3 cellular contexts compared by ENCODE assay signal in the genomic region with DNA sequence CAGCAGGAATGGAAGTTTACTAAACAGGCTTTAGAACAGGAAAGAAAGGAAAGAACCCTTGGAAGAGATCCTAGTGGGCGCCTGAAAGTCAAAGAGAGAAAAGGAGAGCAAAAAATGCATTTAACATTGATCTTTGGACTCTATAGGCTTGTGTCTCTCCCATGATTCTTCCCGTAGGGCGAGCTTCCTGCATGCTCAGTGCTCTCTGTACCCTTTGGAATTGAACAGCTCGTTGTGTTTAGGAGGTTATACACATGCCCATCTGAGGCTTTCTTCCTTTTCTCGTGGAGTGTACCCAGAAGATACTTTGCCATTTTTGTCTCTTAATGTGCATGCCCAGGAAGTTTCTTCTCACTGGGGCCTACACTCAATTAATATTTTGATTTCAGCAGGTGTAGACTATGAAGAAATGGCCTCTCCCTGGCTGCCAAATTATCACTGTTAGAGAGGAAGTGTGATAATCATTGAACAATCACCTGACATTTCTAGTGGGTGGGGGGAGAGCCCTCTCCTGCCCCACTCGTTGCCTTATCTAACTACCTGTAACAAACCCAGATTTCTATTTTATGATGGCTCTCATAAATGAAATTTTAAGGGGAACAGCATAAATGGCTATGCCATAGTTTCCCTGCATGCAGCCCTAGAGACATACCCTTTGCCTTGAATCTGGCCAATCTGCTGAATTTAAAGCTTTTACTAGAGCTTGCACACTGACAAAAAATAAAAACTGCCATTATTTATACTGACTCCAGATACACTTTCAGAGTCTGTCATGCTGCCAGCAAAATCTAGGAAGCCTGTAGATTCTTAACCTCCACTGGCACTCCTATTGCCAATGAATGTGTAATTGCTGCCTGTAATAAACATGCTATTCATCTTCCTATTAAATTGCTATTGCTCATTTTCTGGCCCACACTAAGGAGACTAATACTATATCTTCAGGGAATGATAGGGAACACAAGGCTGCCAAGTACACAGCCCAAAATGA. TPM values are rescaled to one million over a fixed set of nuclear protein-coding genes. Genes with fewer than 3 reads are reported as not detected.
"Had no signal": no experiment of that assay in that cellular context is flagged by ENCODE, and none has a peak within 500 bp of the region (broad histone marks: within the 10 kb centered on the region; RNA-seq: fewer than 3 reads in every experiment).

No MANE protein-coding gene starts in this region.

RNA-seq across cellular contexts. Expression of gene MALL, which starts 56.0 kb away (rescaled TPM):
- total RNA-seq: OCI-LY7, SJSA1, SK-MEL-5 had no signal
